ENCODE assay signal across 8 cellular contexts in genomic region chr4:184473265-184473514, GRCh38. TPM values are rescaled to one million over a fixed set of nuclear protein-coding genes. Genes with fewer than 3 reads are reported as not detected.
DNase-seq lines count a peak whose midpoint lies in the region; ATAC-seq, FAIRE-seq and TF ChIP-seq lines count a peak whose summit lies in the region.

No MANE protein-coding gene starts in this region.

- no peak overlapping the region for H3K27ac Mint-ChIP-seq in activated CD4-positive, alpha-beta memory T cell treated with anti-CD3 and anti-CD28 coated beads, Interleukin-2, amount 10 ng/mL, durations not matched to agents 7 days and 5 days

- peak overlapping the region; percentile 94 for H3K4me3 ChIP-seq in retinal pigment epithelial cell (ENCODE audit: low read length)

- no peaks in the 10 kb centered on the region for H3K9me3 ChIP-seq in KOPT-K1 (ENCODE audit: insufficient read depth, low read length, poor library complexity, severe bottlenecking)

- H3K4me3 Mint-ChIP-seq in activated CD4-positive, alpha-beta memory T cell treated with anti-CD3 and anti-CD28 coated beads, Interleukin-2, amount 10 ng/mL, durations not matched to agents 7 days and 5 days: no peak overlapping the region

- ATAC-seq in GM18867 (IDR thresholded peaks at IDR 0.05; ENCODE audit: unreplicated experiment) (peak; percentile 10), esophagus mucosa (peak; percentile 6), HG03039 (IDR thresholded peaks at IDR 0.05; ENCODE audit: unreplicated experiment) (no peak)

- no peaks in the 10 kb centered on the region for H3K9me3 Mint-ChIP-seq in activated CD4-positive, alpha-beta memory T cell treated with anti-CD3 and anti-CD28 coated beads, Interleukin-2, amount 10 ng/mL, durations not matched to agents 7 days and 5 days

- H3K36me3 ChIP-seq in KOPT-K1 (ENCODE audit: insufficient read depth, low read length): peaks cover 9% of the 10 kb centered on the region; the same call in 1 of the 2 replicates

- H3K27me3 Mint-ChIP-seq in activated CD4-positive, alpha-beta memory T cell treated with anti-CD3 and anti-CD28 coated beads, Interleukin-2, amount 10 ng/mL, durations not matched to agents 7 days and 5 days: no peaks in the 10 kb centered on the region

- peaks cover 56% of the 10 kb centered on the region for H3K4me1 Mint-ChIP-seq in activated CD4-positive, alpha-beta memory T cell treated with anti-CD3 and anti-CD28 coated beads, Interleukin-2, amount 10 ng/mL, durations not matched to agents 7 days and 5 days

- no peak for FAIRE-seq in HTR-8/SVneo (lab: Jason Lieb, UNC)

- CTCF ChIA-PET in activated CD4-positive, alpha-beta memory T cell treated with anti-CD3 and anti-CD28 coated beads, Interleukin-2, amount 10 ng/mL, durations not matched to agents 7 days and 5 days (lab: Charles Lee): no interaction called here

- H3K27ac ChIP-seq in KOPT-K1 (ENCODE audit: low read depth, low read length, poor library complexity, severe bottlenecking): peak overlapping the region; percentile 97

- POLR2A ChIA-PET in activated CD4-positive, alpha-beta memory T cell treated with anti-CD3 and anti-CD28 coated beads, Interleukin-2, amount 10 ng/mL, durations not matched to agents 7 days and 5 days (lab: Charles Lee): interaction anchor here (1.0 to 5.0 kb wide), 6 partner anchors 13 to 206 kb away, joined by 6 to 193 read pairs (median 42); partner anchors contain the start of genes CASP3 and PRIMPOL

- H3K36me3 Mint-ChIP-seq in activated CD4-positive, alpha-beta memory T cell treated with anti-CD3 and anti-CD28 coated beads, Interleukin-2, amount 10 ng/mL, durations not matched to agents 7 days and 5 days (ENCODE audit: low read depth): peaks cover 58% of the 10 kb centered on the region

- TF ChIP-seq CTCF in retinal pigment epithelial cell (conservative IDR thresholded peaks at IDR 0.05; ENCODE audit: low read depth, low read length): no peak

- DNase-seq in retinal pigment epithelial cell (ENCODE audit: low read depth) (no peak), HTR-8/SVneo (ENCODE audit: insufficient read length, low spot score) (no peak), COLO829 (ENCODE audit: low spot score) (no peak)
- no peak for DNase-seq in activated CD4-positive, alpha-beta memory T cell treated with anti-CD3 and anti-CD28 coated beads, Interleukin-2, amount 10 ng/mL, durations not matched to agents 7 days and 5 days

RNA-seq across cellular contexts. Expression of gene IRF2, which starts 1.2 kb away (rescaled TPM):
- 19.1 TPM for total RNA-seq in esophagus mucosa
- 10 to 100 TPM; 77.2 to 78.5 TPM for total RNA-seq in activated CD4-positive, alpha-beta memory T cell treated with anti-CD3 and anti-CD28 coated beads, Interleukin-2, amount 10 ng/mL, durations not matched to agents 7 days and 5 days
